In genomic region chr19:30123611-30124010, GRCh38 we compare ENCODE assay signal across 18 cellular contexts.
"Had no signal": no experiment of that assay in that cellular context is flagged by ENCODE, and none has a peak within 500 bp of the region (broad histone marks: within the 10 kb centered on the region; RNA-seq: fewer than 3 reads in every experiment).

No MANE protein-coding gene starts in this region.

- H3K27ac ChIP-seq: coronary artery, dorsolateral prefrontal cortex, esophagus muscularis mucosa, foreskin keratinocyte, gastroesophageal sphincter, heart right ventricle, left lung, lower lobe of right lung had no signal

- H3K36me3 Mint-ChIP-seq: mesothelial cell of epicardium had no signal

- ATAC-seq: foreskin keratinocyte, gastroesophageal sphincter, heart right ventricle, left cardiac atrium, left lung, left ventricle myocardium superior, lower lobe of right lung, mucosa of descending colon had no signal

- H3K4me3 ChIP-seq: coronary artery, dorsolateral prefrontal cortex, esophagus muscularis mucosa, gastroesophageal sphincter, heart right ventricle, left lung, lower lobe of right lung, mucosa of descending colon had no signal

- H3K9me3 ChIP-seq: esophagus muscularis mucosa, gastroesophageal sphincter, heart right ventricle, left lung, lower lobe of right lung, mucosa of descending colon had no signal

- DNase-seq: dermis blood vessel endothelial cell; effector CD4-positive, alpha-beta T cell; effector memory CD4-positive, alpha-beta T cell; foreskin keratinocyte; glutamatergic neuron; heart right ventricle; hippocampal formation; left cardiac atrium; left lung; left ventricle myocardium superior; lower lobe of right lung; mesenchymal stem cell; mucosa of descending colon had no signal

- H3K36me3 ChIP-seq: esophagus muscularis mucosa, gastroesophageal sphincter, heart right ventricle, left lung, lower lobe of right lung had no signal

- H3K27me3 ChIP-seq: foreskin keratinocyte had no signal

- H3K9me3 Mint-ChIP-seq: mesothelial cell of epicardium had no signal

- H3K4me3 Mint-ChIP-seq: mesothelial cell of epicardium had no signal

- H3K27ac Mint-ChIP-seq: mesothelial cell of epicardium had no signal

- H3K4me1 ChIP-seq: esophagus muscularis mucosa, foreskin keratinocyte, gastroesophageal sphincter, heart right ventricle, left lung, lower lobe of right lung had no signal

- H3K4me1 Mint-ChIP-seq: mesothelial cell of epicardium had no signal
